In the genomic region with DNA sequence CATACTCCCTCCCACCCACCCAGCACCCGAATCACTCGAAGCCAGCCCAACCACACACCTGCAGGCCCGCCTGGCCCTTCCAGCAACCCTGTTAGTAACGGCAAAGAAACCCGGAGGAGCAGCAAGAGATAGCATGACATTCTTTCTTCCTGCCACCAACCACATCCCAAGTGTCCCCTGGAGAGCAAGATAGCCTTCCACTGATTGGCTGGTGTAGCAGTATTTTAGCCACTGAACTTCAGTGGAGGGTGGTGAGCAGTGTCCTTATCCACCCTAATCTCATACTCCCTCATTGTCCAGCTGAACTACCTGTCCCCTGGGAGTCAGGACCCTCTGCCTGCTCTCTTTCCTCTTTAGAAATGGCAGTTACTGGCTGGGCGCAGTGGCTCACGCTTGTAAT, we compare ENCODE assay signal across 23 cellular contexts. TPM values are rescaled to one million over a fixed set of nuclear protein-coding genes. Genes with fewer than 3 reads are reported as not detected.
DNase-seq lines count a peak whose midpoint lies in the region; ATAC-seq, FAIRE-seq and TF ChIP-seq lines count a peak whose summit lies in the region.
"Had no signal": no experiment of that assay in that cellular context is flagged by ENCODE, and none has a peak within 500 bp of the region (broad histone marks: within the 10 kb centered on the region; RNA-seq: fewer than 3 reads in every experiment).

No MANE protein-coding gene starts in this region.

- ATAC-seq in HepG2 (no peak), right lobe of liver (no peak), Panc1 (no peak), GM18861 (IDR thresholded peaks at IDR 0.05; ENCODE audit: unreplicated experiment) (no peak)
- ATAC-seq: A549, SK-N-SH treated with all-trans-retinoic acid at 6 μM for 48 hours had no signal

- 96% methylated on average over 7 of the region's 7 CpGs for WGBS in HepG2 (ENCODE audit: low lambda C conversion rate)
- WGBS in right lobe of liver (ENCODE audit: insufficient coverage, low coverage, low lambda C conversion rate, missing lambda C conversion rate), result 82% methylated on average over 6 of the region's 7 CpGs
- WGBS in mesendoderm (ENCODE audit: extremely low coverage, insufficient coverage, low lambda C conversion rate), result no CpG with 5 or more reads among the region's 7 CpGs
- WGBS in suprapubic skin, result 88% methylated on average over 7 of the region's 7 CpGs

- no peak overlapping the region for H2BK5ac ChIP-seq in mesendoderm (ENCODE audit: low read length)

- H3K27me3 ChIP-seq in HepG2 (ENCODE audit: control insufficient read depth in 1 of 2, insufficient read depth in 2 of 2, low read length in 2 of 2) (no peaks in the 10 kb centered on the region), right lobe of liver (no peaks in the 10 kb centered on the region), Panc1 (ENCODE audit: control insufficient read depth, insufficient read depth, low read length) (no peaks in the 10 kb centered on the region), mesendoderm (ENCODE audit: insufficient read depth, low read length, poor library complexity) (no peaks in the 10 kb centered on the region), suprapubic skin (no peaks in the 10 kb centered on the region)

- H3K4me2 ChIP-seq in HepG2 (ENCODE audit: low read depth, low read length), result no peak overlapping the region
- H3K4me2 ChIP-seq in mesendoderm (ENCODE audit: low read length), result no peak overlapping the region
- H3K4me2 ChIP-seq: A549, PC-9 had no signal

- H2BK120ac ChIP-seq in mesendoderm (ENCODE audit: low read depth, low read length), result no peak overlapping the region

- FAIRE-seq in HepG2 (lab: Jason Lieb, UNC), result no peak
- FAIRE-seq: A549, HTR-8/SVneo had no signal

- peaks cover 24% of the 10 kb centered on the region for H3K79me2 ChIP-seq in HepG2 (ENCODE audit: insufficient read depth, low read length)
- no peaks in the 10 kb centered on the region for H3K79me2 ChIP-seq in mesendoderm (ENCODE audit: control insufficient read depth, insufficient read depth, low read length)

- H3K4me1 ChIP-seq in HepG2 (ENCODE audit: insufficient read depth, low read length), result peaks cover 47% of the 10 kb centered on the region
- peaks cover 0 to 12% (median 5%) of the 10 kb centered on the region in 4 donors for H3K4me1 ChIP-seq in right lobe of liver
- H3K4me1 ChIP-seq in Panc1 (ENCODE audit: control insufficient read depth, insufficient read depth, low read length), result peaks cover 6% of the 10 kb centered on the region
- no peaks in the 10 kb centered on the region for H3K4me1 ChIP-seq in mesendoderm (ENCODE audit: control insufficient read depth, low read depth, low read length)
- peaks cover 9% of the 10 kb centered on the region for H3K4me1 ChIP-seq in suprapubic skin

- intact Hi-C loops in HepG2 (cut with micrococcal nuclease; ENCODE audit: unreplicated experiment), result no loop called here
- intact Hi-C loops in right lobe of liver (cut with DNase I), result no loop called here
- intact Hi-C loops in Panc1 (cut with micrococcal nuclease; ENCODE audit: unreplicated experiment), result no loop called here

- H3K9ac ChIP-seq in HepG2 (ENCODE audit: insufficient read depth, low read depth, low read length), result no peak overlapping the region
- H3K9ac ChIP-seq in mesendoderm (ENCODE audit: low read length), result no peak overlapping the region

- H3K36me3 ChIP-seq in HepG2 (replicated peaks in 1 of 2; ENCODE audit: control insufficient read depth in 1 of 2, insufficient read depth in 2 of 2, low read length in 2 of 2) (no peaks in the 10 kb centered on the region; a peak in 2 of 5 replicates), right lobe of liver (no peaks in the 10 kb centered on the region), Panc1 (ENCODE audit: control insufficient read depth, insufficient read depth, low read length) (no peaks in the 10 kb centered on the region; the same call in 1 of the 2 replicates), mesendoderm (ENCODE audit: control insufficient read depth, insufficient read depth, low read length) (no peaks in the 10 kb centered on the region), suprapubic skin (peaks cover 21% of the 10 kb centered on the region)

- H3K9me3 ChIP-seq in HepG2 (ENCODE audit: low read length), result no peaks in the 10 kb centered on the region
- H3K9me3 ChIP-seq in right lobe of liver, result no peaks in the 10 kb centered on the region
- no peaks in the 10 kb centered on the region for H3K9me3 ChIP-seq in Panc1 (ENCODE audit: control insufficient read depth, insufficient read depth, low read depth, low read length)
- H3K9me3 ChIP-seq in suprapubic skin, result no peaks in the 10 kb centered on the region
- H3K9me3 ChIP-seq: A549 had no signal

- TF ChIP-seq EP300 in HepG2 (IDR thresholded peaks at IDR 0.05; ENCODE audit: low read depth in 2 of 2, low read length in 2 of 2) (no peak), HepG2 (CRISPR knock-in tag; IDR thresholded peaks at IDR 0.05; ENCODE audit: borderline replicate concordance) (no peak), suprapubic skin (IDR thresholded peaks at IDR 0.05) (no peak)

- H3K27ac ChIP-seq in HepG2 (ENCODE audit: extremely low read length, insufficient read depth, low read length) (peak overlapping the region; percentile 99), right lobe of liver (no peak overlapping the region), Panc1 (ENCODE audit: low read length) (no peak overlapping the region), mesendoderm (ENCODE audit: low read depth, low read length) (no peak overlapping the region), suprapubic skin (no peak overlapping the region)
- H3K27ac ChIP-seq: A549, PC-9, RWPE1 had no signal

- no TSS peak for BruUV-seq in HepG2 (replicated peaks; lab: Mats Ljungman, UMichigan)
- BruUV-seq in Panc1 (replicated peaks; lab: Mats Ljungman, UMichigan), result TSS peak; percentile 97

- H4K5ac ChIP-seq in mesendoderm (ENCODE audit: low read length), result no peak overlapping the region

- TF ChIP-seq RAD21 in HepG2 (CRISPR knock-in tag; IDR thresholded peaks at IDR 0.05), result no peak

- H3K18ac ChIP-seq in mesendoderm (ENCODE audit: low read length), result no peak overlapping the region

- CTCF ChIA-PET in HepG2 (lab: Yijun Ruan, JAX; ENCODE audit: low intra/inter-chr PET ratio, low total read pairs) (interaction anchor here (1.3 kb wide), 1 partner anchor 29 kb away, joined by 6 read pairs; a partner anchor contains a TSS), Panc1 (lab: Charles Lee) (no interaction called here)

- H3K4me3 ChIP-seq in HepG2 (replicated peaks in 1 of 3; ENCODE audit: insufficient read depth in 1 of 3, low read depth in 2 of 3, low read length in 3 of 3) (no peak overlapping the region), right lobe of liver (no peak overlapping the region), Panc1 (ENCODE audit: low read depth in 2 of 2, low read length in 2 of 2) (no peak overlapping the region), mesendoderm (ENCODE audit: low read length) (no peak overlapping the region), suprapubic skin (no peak overlapping the region)
- H3K4me3 ChIP-seq: A549, PC-9 had no signal

- H3K79me1 ChIP-seq in mesendoderm (ENCODE audit: low read length), result no peaks in the 10 kb centered on the region

- H4K8ac ChIP-seq in mesendoderm (ENCODE audit: low read depth, low read length), result no peak overlapping the region

- H2BK15ac ChIP-seq in mesendoderm (replicated peaks; ENCODE audit: low read depth), result no peak overlapping the region

- TF ChIP-seq CTCF in HepG2 (CRISPR knock-in tag; IDR thresholded peaks at IDR 0.05) (no peak), right lobe of liver (IDR thresholded peaks at IDR 0.05) (no peak), Panc1 (IDR thresholded peaks at IDR 0.05) (no peak), suprapubic skin (IDR thresholded peaks at IDR 0.05) (no peak)

- POLR2A ChIA-PET in HepG2 (lab: Yijun Ruan, JAX), result interaction anchor here (0.8 to 5.8 kb wide), 2 partner anchors 8 to 101 kb away, joined by 3 to 96 read pairs; a partner anchor contains a TSS
- POLR2A ChIA-PET in Panc1 (lab: Charles Lee), result no interaction called here

- no peak overlapping the region for H3K56ac ChIP-seq in mesendoderm (ENCODE audit: low read length)

- in situ Hi-C loops in HepG2 (cut with HindIII; ENCODE audit: extremely low pct_ligation_motif_present, low pct_unique_long_range_greater_than_20kb) (no loop called here), Panc1 (cut with HindIII; ENCODE audit: low pct_unique_long_range_greater_than_20kb, low sequenced_read_pairs) (no loop called here)

- H3K23ac ChIP-seq in mesendoderm (ENCODE audit: low read length), result no peak overlapping the region

- no peaks in the 10 kb centered on the region for H4K20me1 ChIP-seq in HepG2 (ENCODE audit: insufficient read depth, low read length)

- DNase-seq in HepG2 (ENCODE audit: low spot score), result no peak
- no peak for DNase-seq in right lobe of liver
- DNase-seq in Panc1 (ENCODE audit: low read depth, low spot score), result no peak
- DNase-seq in mesendoderm, result peak; percentile 37
- no peak for DNase-seq in suprapubic skin (ENCODE audit: low spot score in 2 of 2)
- no peak for DNase-seq in kidney tubule cell (ENCODE audit: low spot score)
- DNase-seq: CD4-positive, CD25-positive, alpha-beta regulatory T cell; DMS79; H9; Kasumi-1; NCI-H1417; NCI-H1694 treated with DMSO at 0.1 percent for 48 hours; NCI-H2081 treated with DMSO at 0.1 percent for 48 hours; NCI-H510A; PC-9; SIG-M5 had no signal

- H2AK5ac ChIP-seq in mesendoderm (ENCODE audit: low read length), result no peak overlapping the region

- H2AFZ ChIP-seq in HepG2 (ENCODE audit: low read length), result no peak overlapping the region
- H2AFZ ChIP-seq: PC-9 had no signal

- TF ChIP-seq POLR2A in HepG2 (IDR thresholded peaks at IDR 0.05; ENCODE audit: insufficient read depth in 1 of 2, low read depth in 2 of 2, low read length in 2 of 2), result no peak
- no peak for TF ChIP-seq POLR2A in right lobe of liver (IDR thresholded peaks at IDR 0.05)
- TF ChIP-seq POLR2A in suprapubic skin (IDR thresholded peaks at IDR 0.05), result no peak

- no peak overlapping the region for H3K4ac ChIP-seq in mesendoderm (ENCODE audit: low read depth, low read length)

RNA-seq across cellular contexts. Expression of a gene that starts 0.8 kb away (rescaled TPM):
- total RNA-seq in HepG2 (2016; rRNA removed; fragmentation: Illumina TruSeq; extraction: Trizol) (39.7 and 101 TPM in 2 replicates), right lobe of liver (100 to 1,000 TPM in 3 of 6 experiments, 10 to 100 TPM in 3; 39.7 to 209 (median 110) TPM), Panc1 (2021; ENCODE audit: unreplicated experiment) (0.23 TPM), suprapubic skin (1 to 10 TPM in 2 of 4 donors, not detected in 2; 1.3 to 2.4 TPM)
- 32.8 and 38.8 TPM in 2 replicates for total RNA-seq in HepG2 (2016; cell fraction: cytosol; rRNA removed; fragmentation: Illumina TruSeq; extraction: Trizol; ENCODE audit: low read depth)
- 36.4 and 95.0 TPM in 2 replicates for total RNA-seq in HepG2 (2016; cell fraction: insoluble cytoplasmic fraction; rRNA removed; fragmentation: Illumina TruSeq; extraction: Trizol)
- total RNA-seq in HepG2 (2016; cell fraction: membrane; rRNA removed; fragmentation: Illumina TruSeq; extraction: Trizol), result 38.5 and 51.4 TPM in 2 replicates
- 91.1 and 122 TPM in 2 replicates for total RNA-seq in HepG2 (2016; cell fraction: nucleus; rRNA removed; fragmentation: Illumina TruSeq; extraction: Trizol)
- 59.7 and 80.6 TPM in 2 replicates for polyA plus RNA-seq in HepG2 (2011; rRNA removed)
- 50.4 and 79.1 TPM in 2 replicates for polyA plus RNA-seq in HepG2 (2011; cell fraction: cytosol; rRNA removed)
- 344 and 397 TPM in 2 replicates for polyA plus RNA-seq in HepG2 (2011; cell fraction: nucleus; rRNA removed)
- polyA plus RNA-seq in HepG2 (2012), result 73.0 and 80.9 TPM in 2 replicates
- polyA plus RNA-seq in HepG2 (2016; cell fraction: cytosol; fragmentation: Illumina TruSeq; extraction: Trizol; ENCODE audit: low read depth), result 21.5 and 22.3 TPM in 2 replicates
- 28.4 and 31.4 TPM in 2 replicates for polyA plus RNA-seq in HepG2 (2016; cell fraction: insoluble cytoplasmic fraction; fragmentation: Illumina TruSeq; extraction: Trizol; ENCODE audit: low read depth)
- polyA plus RNA-seq in HepG2 (2016; cell fraction: membrane; fragmentation: Illumina TruSeq; extraction: Trizol; ENCODE audit: low read depth), result 29.6 and 33.0 TPM in 2 replicates
- 202 and 204 TPM in 2 replicates for polyA plus RNA-seq in HepG2 (2016; cell fraction: nucleus; fragmentation: Illumina TruSeq; extraction: Trizol; ENCODE audit: insufficient read depth, low read depth)
- polyA minus RNA-seq in HepG2 (2011; rRNA and poly(A)+ RNA removed; ENCODE audit: low replicate concordance), result 75.4 TPM in 1 of 2 replicates, not detected in the other
- polyA minus RNA-seq in HepG2 (2011; cell fraction: cytosol; rRNA and poly(A)+ RNA removed), result 29.5 and 41.4 TPM in 2 replicates
- 30.3 and 40.7 TPM in 2 replicates for polyA minus RNA-seq in HepG2 (2011; cell fraction: nucleus; rRNA and poly(A)+ RNA removed)
- polyA plus RNA-seq in Panc1 (2012; ENCODE audit: insufficient read length), result 0.44 TPM
- polyA plus RNA-seq in mesendoderm (2013, experiment 1 of 2), result 0.07 TPM
- polyA plus RNA-seq in mesendoderm (2013, experiment 2 of 2), result 0.11 TPM
- total RNA-seq: H9, MCF 10A had no signal
- polyA plus RNA-seq: CD4-positive, CD25-positive, alpha-beta regulatory T cell; IgD-negative memory B cell had no signal

RNA-seq across cellular contexts. Expression of a gene that starts 4.9 kb away (rescaled TPM):
- total RNA-seq in HepG2 (2016; rRNA removed; fragmentation: Illumina TruSeq; extraction: Trizol) (31.2 and 33.2 TPM in 2 replicates), right lobe of liver (10 to 100 TPM; 10.3 to 24.3 (median 14.8) TPM), Panc1 (2021; ENCODE audit: unreplicated experiment) (99.6 TPM), suprapubic skin (10 to 100 TPM; 13.3 to 23.7 (median 20.1) TPM)
- total RNA-seq in HepG2 (2016; cell fraction: cytosol; rRNA removed; fragmentation: Illumina TruSeq; extraction: Trizol; ENCODE audit: low read depth), result 85.1 and 99.3 TPM in 2 replicates
- total RNA-seq in HepG2 (2016; cell fraction: insoluble cytoplasmic fraction; rRNA removed; fragmentation: Illumina TruSeq; extraction: Trizol), result 29.7 and 31.9 TPM in 2 replicates
- total RNA-seq in HepG2 (2016; cell fraction: membrane; rRNA removed; fragmentation: Illumina TruSeq; extraction: Trizol), result 92.8 and 102 TPM in 2 replicates
- 8.5 and 12.0 TPM in 2 replicates for total RNA-seq in HepG2 (2016; cell fraction: nucleus; rRNA removed; fragmentation: Illumina TruSeq; extraction: Trizol)
- polyA plus RNA-seq in HepG2 (2011; rRNA removed), result 27.9 and 35.5 TPM in 2 replicates
- polyA plus RNA-seq in HepG2 (2011; cell fraction: cytosol; rRNA removed), result 32.7 and 35.7 TPM in 2 replicates
- polyA plus RNA-seq in HepG2 (2011; cell fraction: nucleus; rRNA removed), result 6.2 and 9.4 TPM in 2 replicates
- polyA plus RNA-seq in HepG2 (2012), result 17.5 and 19.8 TPM in 2 replicates
- 123 and 144 TPM in 2 replicates for polyA plus RNA-seq in HepG2 (2016; cell fraction: cytosol; fragmentation: Illumina TruSeq; extraction: Trizol; ENCODE audit: low read depth)
- polyA plus RNA-seq in HepG2 (2016; cell fraction: insoluble cytoplasmic fraction; fragmentation: Illumina TruSeq; extraction: Trizol; ENCODE audit: low read depth), result 34.0 and 41.8 TPM in 2 replicates
- polyA plus RNA-seq in HepG2 (2016; cell fraction: membrane; fragmentation: Illumina TruSeq; extraction: Trizol; ENCODE audit: low read depth), result 103 and 111 TPM in 2 replicates
- polyA plus RNA-seq in HepG2 (2016; cell fraction: nucleus; fragmentation: Illumina TruSeq; extraction: Trizol; ENCODE audit: insufficient read depth, low read depth), result 23.6 and 24.1 TPM in 2 replicates
- polyA minus RNA-seq in HepG2 (2011; rRNA and poly(A)+ RNA removed; ENCODE audit: low replicate concordance), result 19.6 and 64.2 TPM in 2 replicates
- polyA minus RNA-seq in HepG2 (2011; cell fraction: cytosol; rRNA and poly(A)+ RNA removed), result 9.3 TPM in 2 replicates
- polyA minus RNA-seq in HepG2 (2011; cell fraction: nucleus; rRNA and poly(A)+ RNA removed), result 2.7 and 3.7 TPM in 2 replicates
- 116 TPM for polyA plus RNA-seq in Panc1 (2012; ENCODE audit: insufficient read length)
- polyA plus RNA-seq in mesendoderm (2013, experiment 1 of 2), result 22.9 TPM
- polyA plus RNA-seq in mesendoderm (2013, experiment 2 of 2), result 23.2 TPM

RNA-seq across cellular contexts. Expression of a gene that starts 7.4 kb away (rescaled TPM):
- total RNA-seq in HepG2 (2016; rRNA removed; fragmentation: Illumina TruSeq; extraction: Trizol) (27.1 and 32.9 TPM in 2 replicates), right lobe of liver (10 to 100 TPM; 10.6 to 23.0 (median 12.3) TPM), Panc1 (2021; ENCODE audit: unreplicated experiment) (35.3 TPM), suprapubic skin (10 to 100 TPM; 28.4 to 60.6 (median 35.8) TPM)
- total RNA-seq in HepG2 (2016; cell fraction: cytosol; rRNA removed; fragmentation: Illumina TruSeq; extraction: Trizol; ENCODE audit: low read depth), result 13.2 and 13.9 TPM in 2 replicates
- total RNA-seq in HepG2 (2016; cell fraction: insoluble cytoplasmic fraction; rRNA removed; fragmentation: Illumina TruSeq; extraction: Trizol), result 26.4 and 30.9 TPM in 2 replicates
- total RNA-seq in HepG2 (2016; cell fraction: membrane; rRNA removed; fragmentation: Illumina TruSeq; extraction: Trizol), result 32.7 and 39.6 TPM in 2 replicates
- 18.2 and 18.7 TPM in 2 replicates for total RNA-seq in HepG2 (2016; cell fraction: nucleus; rRNA removed; fragmentation: Illumina TruSeq; extraction: Trizol)
- 39.4 and 46.7 TPM in 2 replicates for polyA plus RNA-seq in HepG2 (2011; rRNA removed)
- polyA plus RNA-seq in HepG2 (2011; cell fraction: cytosol; rRNA removed), result 37.2 and 48.5 TPM in 2 replicates
- polyA plus RNA-seq in HepG2 (2011; cell fraction: nucleus; rRNA removed), result 33.0 and 35.2 TPM in 2 replicates
- polyA plus RNA-seq in HepG2 (2012), result 16.6 and 19.8 TPM in 2 replicates
- 9.3 and 14.8 TPM in 2 replicates for polyA plus RNA-seq in HepG2 (2016; cell fraction: cytosol; fragmentation: Illumina TruSeq; extraction: Trizol; ENCODE audit: low read depth)
- 23.1 and 24.0 TPM in 2 replicates for polyA plus RNA-seq in HepG2 (2016; cell fraction: insoluble cytoplasmic fraction; fragmentation: Illumina TruSeq; extraction: Trizol; ENCODE audit: low read depth)
- polyA plus RNA-seq in HepG2 (2016; cell fraction: membrane; fragmentation: Illumina TruSeq; extraction: Trizol; ENCODE audit: low read depth), result 22.3 and 25.8 TPM in 2 replicates
- 17.4 and 20.5 TPM in 2 replicates for polyA plus RNA-seq in HepG2 (2016; cell fraction: nucleus; fragmentation: Illumina TruSeq; extraction: Trizol; ENCODE audit: insufficient read depth, low read depth)
- polyA minus RNA-seq in HepG2 (2011; rRNA and poly(A)+ RNA removed; ENCODE audit: low replicate concordance), result 241 and 278 TPM in 2 replicates
- polyA minus RNA-seq in HepG2 (2011; cell fraction: cytosol; rRNA and poly(A)+ RNA removed), result 36.8 and 40.2 TPM in 2 replicates
- polyA minus RNA-seq in HepG2 (2011; cell fraction: nucleus; rRNA and poly(A)+ RNA removed), result 33.3 and 39.0 TPM in 2 replicates
- polyA plus RNA-seq in Panc1 (2012; ENCODE audit: insufficient read length), result 44.1 TPM
- 42.1 TPM for polyA plus RNA-seq in mesendoderm (2013, experiment 1 of 2)
- 45.8 TPM for polyA plus RNA-seq in mesendoderm (2013, experiment 2 of 2)

RNA-seq across cellular contexts. Expression of a gene that starts 29.1 kb away (rescaled TPM):
- 7.8 and 22.0 TPM in 2 replicates for total RNA-seq in HepG2 (2016; rRNA removed; fragmentation: Illumina TruSeq; extraction: Trizol)
- total RNA-seq in HepG2 (2016; cell fraction: cytosol; rRNA removed; fragmentation: Illumina TruSeq; extraction: Trizol; ENCODE audit: low read depth), result 1.1 and 2.9 TPM in 2 replicates
- total RNA-seq in HepG2 (2016; cell fraction: insoluble cytoplasmic fraction; rRNA removed; fragmentation: Illumina TruSeq; extraction: Trizol), result 7.7 and 17.9 TPM in 2 replicates
- 4.4 and 5.8 TPM in 2 replicates for total RNA-seq in HepG2 (2016; cell fraction: membrane; rRNA removed; fragmentation: Illumina TruSeq; extraction: Trizol)
- total RNA-seq in HepG2 (2016; cell fraction: nucleus; rRNA removed; fragmentation: Illumina TruSeq; extraction: Trizol), result 11.5 and 15.5 TPM in 2 replicates
- polyA plus RNA-seq in HepG2 (2011; rRNA removed), result 9.2 and 11.2 TPM in 2 replicates
- polyA plus RNA-seq in HepG2 (2011; cell fraction: cytosol; rRNA removed), result 6.2 TPM in 2 replicates
- polyA plus RNA-seq in HepG2 (2011; cell fraction: nucleus; rRNA removed), result 29.6 and 34.0 TPM in 2 replicates
- polyA plus RNA-seq in HepG2 (2012), result 9.0 and 10.3 TPM in 2 replicates
- 0.48 and 0.53 TPM in 2 replicates for polyA plus RNA-seq in HepG2 (2016; cell fraction: cytosol; fragmentation: Illumina TruSeq; extraction: Trizol; ENCODE audit: low read depth)
- 9.4 and 12.7 TPM in 2 replicates for polyA plus RNA-seq in HepG2 (2016; cell fraction: insoluble cytoplasmic fraction; fragmentation: Illumina TruSeq; extraction: Trizol; ENCODE audit: low read depth)
- 1.5 and 1.6 TPM in 2 replicates for polyA plus RNA-seq in HepG2 (2016; cell fraction: membrane; fragmentation: Illumina TruSeq; extraction: Trizol; ENCODE audit: low read depth)
- polyA plus RNA-seq in HepG2 (2016; cell fraction: nucleus; fragmentation: Illumina TruSeq; extraction: Trizol; ENCODE audit: insufficient read depth, low read depth), result 25.3 and 28.1 TPM in 2 replicates
- polyA minus RNA-seq in HepG2 (2011; rRNA and poly(A)+ RNA removed; ENCODE audit: low replicate concordance), result 34.8 and 47.2 TPM in 2 replicates
- 11.2 and 12.0 TPM in 2 replicates for polyA minus RNA-seq in HepG2 (2011; cell fraction: cytosol; rRNA and poly(A)+ RNA removed)
- polyA minus RNA-seq in HepG2 (2011; cell fraction: nucleus; rRNA and poly(A)+ RNA removed), result 11.9 and 12.7 TPM in 2 replicates
- 10 to 100 TPM; 10.6 to 16.1 (median 12.2) TPM for total RNA-seq in right lobe of liver
- 67.5 TPM for total RNA-seq in Panc1 (2021; ENCODE audit: unreplicated experiment)
- polyA plus RNA-seq in Panc1 (2012; ENCODE audit: insufficient read length), result 48.3 TPM
- polyA plus RNA-seq in mesendoderm (2013, experiment 1 of 2), result 12.7 TPM
- polyA plus RNA-seq in mesendoderm (2013, experiment 2 of 2), result 11.5 TPM
- 10 to 100 TPM; 20.3 to 33.6 (median 24.6) TPM for total RNA-seq in suprapubic skin

RNA-seq across cellular contexts. Expression of a gene that starts 37.7 kb away (rescaled TPM):
- total RNA-seq in HepG2 (2016; rRNA removed; fragmentation: Illumina TruSeq; extraction: Trizol), result 18.6 and 21.0 TPM in 2 replicates
- 10.8 and 11.2 TPM in 2 replicates for total RNA-seq in HepG2 (2016; cell fraction: cytosol; rRNA removed; fragmentation: Illumina TruSeq; extraction: Trizol; ENCODE audit: low read depth)
- total RNA-seq in HepG2 (2016; cell fraction: insoluble cytoplasmic fraction; rRNA removed; fragmentation: Illumina TruSeq; extraction: Trizol), result 20.5 and 20.7 TPM in 2 replicates
- 19.9 and 20.0 TPM in 2 replicates for total RNA-seq in HepG2 (2016; cell fraction: membrane; rRNA removed; fragmentation: Illumina TruSeq; extraction: Trizol)
- 16.9 and 18.6 TPM in 2 replicates for total RNA-seq in HepG2 (2016; cell fraction: nucleus; rRNA removed; fragmentation: Illumina TruSeq; extraction: Trizol)
- 35.3 and 37.3 TPM in 2 replicates for polyA plus RNA-seq in HepG2 (2011; rRNA removed)
- polyA plus RNA-seq in HepG2 (2011; cell fraction: cytosol; rRNA removed), result 27.3 and 29.7 TPM in 2 replicates
- 47.9 and 56.5 TPM in 2 replicates for polyA plus RNA-seq in HepG2 (2011; cell fraction: nucleus; rRNA removed)
- 14.4 TPM in 2 replicates for polyA plus RNA-seq in HepG2 (2012)
- 11.5 and 12.3 TPM in 2 replicates for polyA plus RNA-seq in HepG2 (2016; cell fraction: cytosol; fragmentation: Illumina TruSeq; extraction: Trizol; ENCODE audit: low read depth)
- polyA plus RNA-seq in HepG2 (2016; cell fraction: insoluble cytoplasmic fraction; fragmentation: Illumina TruSeq; extraction: Trizol; ENCODE audit: low read depth), result 20.5 and 20.9 TPM in 2 replicates
- polyA plus RNA-seq in HepG2 (2016; cell fraction: membrane; fragmentation: Illumina TruSeq; extraction: Trizol; ENCODE audit: low read depth), result 16.8 and 16.9 TPM in 2 replicates
- polyA plus RNA-seq in HepG2 (2016; cell fraction: nucleus; fragmentation: Illumina TruSeq; extraction: Trizol; ENCODE audit: insufficient read depth, low read depth), result 52.1 and 53.2 TPM in 2 replicates
- polyA minus RNA-seq in HepG2 (2011; rRNA and poly(A)+ RNA removed; ENCODE audit: low replicate concordance), result 23.4 and 33.2 TPM in 2 replicates
- polyA minus RNA-seq in HepG2 (2011; cell fraction: cytosol; rRNA and poly(A)+ RNA removed), result 7.5 and 9.5 TPM in 2 replicates
- 33.2 and 35.2 TPM in 2 replicates for polyA minus RNA-seq in HepG2 (2011; cell fraction: nucleus; rRNA and poly(A)+ RNA removed)
- total RNA-seq in right lobe of liver, result 10 to 100 TPM in 3 of 6 experiments, 1 to 10 TPM in 3; 5.5 to 25.1 (median 13.0) TPM
- 20.0 TPM for total RNA-seq in Panc1 (2021; ENCODE audit: unreplicated experiment)
- 19.9 TPM for polyA plus RNA-seq in Panc1 (2012; ENCODE audit: insufficient read length)
- 10.5 TPM for polyA plus RNA-seq in mesendoderm (2013, experiment 1 of 2)
- polyA plus RNA-seq in mesendoderm (2013, experiment 2 of 2), result 11.0 TPM
- total RNA-seq in suprapubic skin, result 10 to 100 TPM in 1 of 4 donors, 1 to 10 TPM in 3; 3.4 to 17.0 (median 7.6) TPM

Comparison
In these comparisons a context has a peak if more than half of its experiments do, and no peak if none do; other contexts are left out.
1. RNA of a gene that starts 0.8 kb away (total RNA-seq): 39.7 to 209 TPM in right lobe of liver and 32.8 to 122 TPM in HepG2; 1.3 to 2.4 TPM in suprapubic skin and 0.23 TPM in Panc1 (single experiment); every median in the first group is over 10 times any median in the second.